ENCODE assay signal across 19 cellular contexts in genomic region chr19:37413243-37414084, GRCh38. TPM values are rescaled to one million over a fixed set of nuclear protein-coding genes. Genes with fewer than 3 reads are reported as not detected.
DNase-seq lines count a peak whose midpoint lies in the region; TF ChIP-seq lines count a peak whose summit lies in the region.
"Had no signal": no experiment of that assay in that cellular context is flagged by ENCODE, and none has a peak within 500 bp of the region (broad histone marks: within the 10 kb centered on the region; RNA-seq: fewer than 3 reads in every experiment).

No MANE protein-coding gene starts in this region.

- no peak overlapping the region for H3K27ac ChIP-seq in duodenal mucosa (ENCODE audit: low read depth, low read length)
- no peak overlapping the region for H3K27ac ChIP-seq in liver (ENCODE audit: low read depth in 1 of 2, low read length in 2 of 2)
- H3K27ac ChIP-seq in osteoblast (ENCODE audit: low read depth, low read length), result no peak overlapping the region
- H3K27ac ChIP-seq: sigmoid colon had no signal

- H3K9me3 ChIP-seq in duodenal mucosa (ENCODE audit: control insufficient read depth in 1 of 2, low read length in 2 of 2), result peaks cover 58 to 76% of the 10 kb centered on the region in 2 donors
- peaks cover 32 to 88% (median 52%) of the 10 kb centered on the region in 4 donors for H3K9me3 ChIP-seq in liver (ENCODE audit: control insufficient read depth in 4 of 4, low read length in 3 of 4)
- peaks cover 29% of the 10 kb centered on the region for H3K9me3 ChIP-seq in osteoblast (ENCODE audit: low read depth, low read length)

- no peaks in the 10 kb centered on the region for H3K79me2 ChIP-seq in osteoblast (ENCODE audit: insufficient read depth, low read length)

- TF ChIP-seq CTCF in liver (IDR thresholded peaks at IDR 0.05; ENCODE audit: low read depth, low read length, missing input control), result no peak
- no peak for TF ChIP-seq CTCF in osteoblast (IDR thresholded peaks at IDR 0.05; ENCODE audit: extremely low read depth, low read depth, low read length)

- WGBS in liver, result 96% methylated on average over 1 of the region's 1 CpG

- peaks cover 17 to 21% of the 10 kb centered on the region in 2 donors for H3K36me3 ChIP-seq in duodenal mucosa (ENCODE audit: control insufficient read depth in 1 of 2, insufficient read depth in 2 of 2, low read length in 2 of 2)
- H3K36me3 ChIP-seq in liver (ENCODE audit: control insufficient read depth in 4 of 4, insufficient read depth in 3 of 4, low read depth in 1 of 4, low read length in 3 of 4), result peaks cover 0 to 25% (median 14%) of the 10 kb centered on the region in 4 donors
- H3K36me3 ChIP-seq in osteoblast (ENCODE audit: insufficient read depth, low read length), result no peaks in the 10 kb centered on the region
- H3K36me3 ChIP-seq: MG63 had no signal

- TF ChIP-seq RAD21 in liver (IDR thresholded peaks at IDR 0.05), result no peak

- no peak overlapping the region for H3K9ac ChIP-seq in duodenal mucosa (ENCODE audit: low read depth in 1 of 2, low read length in 2 of 2)
- H3K9ac ChIP-seq in liver (ENCODE audit: low read depth in 1 of 2, low read length in 2 of 2), result no peak overlapping the region

- no peaks in the 10 kb centered on the region for H4K20me1 ChIP-seq in osteoblast (ENCODE audit: insufficient read depth, low read length)

- in situ Hi-C loops in Caki2 (cut with HindIII; ENCODE audit: low pct_unique_long_range_greater_than_20kb, low sequenced_read_pairs), result no loop called here

- H3K4me3 ChIP-seq in duodenal mucosa (ENCODE audit: low read depth in 1 of 2, low read length in 2 of 2) (peak overlapping the region; percentile 40 to 47), liver (ENCODE audit: low read depth in 1 of 3, low read length in 3 of 3) (peak overlapping the region in 2 of 3 donors; percentile 63), osteoblast (ENCODE audit: insufficient read depth, low read length) (no peak overlapping the region)
- H3K4me3 ChIP-seq: MG63, sigmoid colon had no signal

- H3K4me2 ChIP-seq in osteoblast (ENCODE audit: insufficient read depth, low read length), result no peak overlapping the region

- H3K4me1 ChIP-seq in duodenal mucosa (ENCODE audit: control insufficient read depth in 1 of 2, insufficient read depth in 2 of 2, low read length in 2 of 2) (no peaks in the 10 kb centered on the region), liver (ENCODE audit: control insufficient read depth in 4 of 4, insufficient read depth in 4 of 4, low read length in 3 of 4) (no peaks in the 10 kb centered on the region), osteoblast (ENCODE audit: insufficient read depth, low read length) (no peaks in the 10 kb centered on the region)
- H3K4me1 ChIP-seq: Caco-2, sigmoid colon had no signal

- H2AFZ ChIP-seq in osteoblast (ENCODE audit: low read length), result no peak overlapping the region

- DNase-seq in Caki2 (ENCODE audit: low read depth) (peak; percentile 48), MV-4-11 (lab: John Stamatoyannopoulos, UW) (peak; percentile 30), AML-193 (lab: John Stamatoyannopoulos, UW) (no peak), NCI-H2081 treated with DMSO at 0.1 percent for 48 hours (lab: John Stamatoyannopoulos, UW) (no peak), osteoblast (ENCODE audit: insufficient read length, low spot score, missing footprints) (no peak), NCI-H1092 (lab: John Stamatoyannopoulos, UW) (no peak)
- DNase-seq: activated CD4-positive, alpha-beta T cell treated with anti-CD3 and anti-CD28 coated beads, Interleukin-2, amount 50 U/mL, for 4 hours; activated T-cell treated with anti-CD3 and anti-CD28 coated beads for 4 hours; aorta; Caco-2; MG63; NCI-H187; NCI-H446; sigmoid colon; stimulated activated CD4-positive, alpha-beta T cell treated with anti-CD3 and anti-CD28 coated beads, Interleukin-1b, Interleukin-23, amount 100 ng/mL, for 48 hours; stimulated activated naive CD8-positive, alpha-beta T cell treated with anti-CD3 and anti-CD28 coated beads, Interleukin-15, amount 100 ng/mL, for 72 hours; T-helper 1 cell had no signal

- H3K27me3 ChIP-seq in duodenal mucosa (ENCODE audit: control insufficient read depth in 1 of 2, insufficient read depth in 2 of 2, low read length in 2 of 2), result no peaks in the 10 kb centered on the region
- no peaks in the 10 kb centered on the region for H3K27me3 ChIP-seq in liver (ENCODE audit: control insufficient read depth in 4 of 4, insufficient read depth in 4 of 4, low read length in 3 of 4)
- H3K27me3 ChIP-seq in osteoblast (ENCODE audit: insufficient read depth, low read length), result no peaks in the 10 kb centered on the region
- H3K27me3 ChIP-seq: MG63, sigmoid colon had no signal

TF ChIP-seq in liver, 16 proteins besides CTCF, POLR2A, EP300 and RAD21:
- TF ChIP-seq HNF4A (conservative IDR thresholded peaks at IDR 0.05) (no peak), NR2F2 (IDR thresholded peaks at IDR 0.05) (no peak), TAF1 (conservative IDR thresholded peaks at IDR 0.05) (no peak), YY1 (IDR thresholded peaks at IDR 0.05) (no peak), ATF3 (IDR thresholded peaks at IDR 0.05) (no peak), ZBTB33 (IDR thresholded peaks at IDR 0.05) (no peak), HNF4G (IDR thresholded peaks at IDR 0.05) (no peak), FOXA2 (IDR thresholded peaks at IDR 0.05) (no peak), GABPA (IDR thresholded peaks at IDR 0.05 in 1 of 2, conservative IDR thresholded peaks at IDR 0.05 in 1 of 2) (no peak), EGR1 (IDR thresholded peaks at IDR 0.05; ENCODE audit: low read depth in 2 of 2) (no peak), RXRA (IDR thresholded peaks at IDR 0.05) (no peak), JUND (IDR thresholded peaks at IDR 0.05) (no peak), FOXA1 (IDR thresholded peaks at IDR 0.05) (no peak), SP1 (IDR thresholded peaks at IDR 0.05) (no peak)
- TF ChIP-seq, protein P1, sequence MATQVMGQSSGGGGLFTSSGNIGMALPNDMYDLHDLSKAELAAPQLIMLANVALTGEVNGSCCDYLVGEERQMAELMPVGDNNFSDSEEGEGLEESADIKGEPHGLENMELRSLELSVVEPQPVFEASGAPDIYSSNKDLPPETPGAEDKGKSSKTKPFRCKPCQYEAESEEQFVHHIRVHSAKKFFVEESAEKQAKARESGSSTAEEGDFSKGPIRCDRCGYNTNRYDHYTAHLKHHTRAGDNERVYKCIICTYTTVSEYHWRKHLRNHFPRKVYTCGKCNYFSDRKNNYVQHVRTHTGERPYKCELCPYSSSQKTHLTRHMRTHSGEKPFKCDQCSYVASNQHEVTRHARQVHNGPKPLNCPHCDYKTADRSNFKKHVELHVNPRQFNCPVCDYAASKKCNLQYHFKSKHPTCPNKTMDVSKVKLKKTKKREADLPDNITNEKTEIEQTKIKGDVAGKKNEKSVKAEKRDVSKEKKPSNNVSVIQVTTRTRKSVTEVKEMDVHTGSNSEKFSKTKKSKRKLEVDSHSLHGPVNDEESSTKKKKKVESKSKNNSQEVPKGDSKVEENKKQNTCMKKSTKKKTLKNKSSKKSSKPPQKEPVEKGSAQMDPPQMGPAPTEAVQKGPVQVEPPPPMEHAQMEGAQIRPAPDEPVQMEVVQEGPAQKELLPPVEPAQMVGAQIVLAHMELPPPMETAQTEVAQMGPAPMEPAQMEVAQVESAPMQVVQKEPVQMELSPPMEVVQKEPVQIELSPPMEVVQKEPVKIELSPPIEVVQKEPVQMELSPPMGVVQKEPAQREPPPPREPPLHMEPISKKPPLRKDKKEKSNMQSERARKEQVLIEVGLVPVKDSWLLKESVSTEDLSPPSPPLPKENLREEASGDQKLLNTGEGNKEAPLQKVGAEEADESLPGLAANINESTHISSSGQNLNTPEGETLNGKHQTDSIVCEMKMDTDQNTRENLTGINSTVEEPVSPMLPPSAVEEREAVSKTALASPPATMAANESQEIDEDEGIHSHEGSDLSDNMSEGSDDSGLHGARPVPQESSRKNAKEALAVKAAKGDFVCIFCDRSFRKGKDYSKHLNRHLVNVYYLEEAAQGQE (IDR thresholded peaks at IDR 0.05), result no peak
- TF ChIP-seq, protein P2, sequence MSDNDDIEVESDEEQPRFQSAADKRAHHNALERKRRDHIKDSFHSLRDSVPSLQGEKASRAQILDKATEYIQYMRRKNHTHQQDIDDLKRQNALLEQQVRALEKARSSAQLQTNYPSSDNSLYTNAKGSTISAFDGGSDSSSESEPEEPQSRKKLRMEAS (IDR thresholded peaks at IDR 0.05), result no peak

RNA-seq across cellular contexts. Expression of gene ZNF527, which starts 42.6 kb away (rescaled TPM):
- 2.1 and 7.6 TPM in 2 replicates for total RNA-seq in Caki2 (2014; rRNA removed; shearing (Covaris generic); ENCODE audit: low replicate concordance)
- 1 to 10 TPM; 2.7 to 4.2 TPM for total RNA-seq in liver
- 1 to 10 TPM in 1 of 2 donors, under 1 TPM in 1; 0.79 to 1.4 TPM for polyA plus RNA-seq in liver
- 5.4 and 7.4 TPM in 2 replicates for total RNA-seq in osteoblast

RNA-seq across cellular contexts. Expression of gene ZNF569, which starts 53.8 kb away (rescaled TPM):
- total RNA-seq in Caki2 (2014; rRNA removed; shearing (Covaris generic); ENCODE audit: low replicate concordance), result 1.4 and 6.3 TPM in 2 replicates
- total RNA-seq in liver, result 1 to 10 TPM; 1.5 to 6.2 TPM
- 1 to 10 TPM in 1 of 2 donors, under 1 TPM in 1; 0.90 to 1.2 TPM for polyA plus RNA-seq in liver
- total RNA-seq in osteoblast, result 6.9 and 7.1 TPM in 2 replicates
- total RNA-seq: Caco-2 had no signal

RNA-seq across cellular contexts. Expression of gene ZNF570, which starts 55.7 kb away (rescaled TPM):
- total RNA-seq in Caki2 (2014; rRNA removed; shearing (Covaris generic); ENCODE audit: low replicate concordance), result 2.9 and 4.5 TPM in 2 replicates
- total RNA-seq in liver (1 to 10 TPM; 2.2 to 2.3 TPM), osteoblast (6.9 and 12.4 TPM in 2 replicates)
- polyA plus RNA-seq in liver, result under 1 TPM; 0.96 to 0.97 TPM
- total RNA-seq: Caco-2 had no signal

Comparison
In these comparisons a context has a peak if more than half of its experiments do, and no peak if none do; other contexts are left out.
1. DNase-seq: peak in Caki2 (single experiment) and MV-4-11 (single experiment); none in AML-193 (0 of 2), NCI-H2081 treated with DMSO at 0.1 percent for 48 hours (single experiment), osteoblast (single experiment) and NCI-H1092 (single experiment).